ENCODE assay signal across 1 cellular context in the genomic region with DNA sequence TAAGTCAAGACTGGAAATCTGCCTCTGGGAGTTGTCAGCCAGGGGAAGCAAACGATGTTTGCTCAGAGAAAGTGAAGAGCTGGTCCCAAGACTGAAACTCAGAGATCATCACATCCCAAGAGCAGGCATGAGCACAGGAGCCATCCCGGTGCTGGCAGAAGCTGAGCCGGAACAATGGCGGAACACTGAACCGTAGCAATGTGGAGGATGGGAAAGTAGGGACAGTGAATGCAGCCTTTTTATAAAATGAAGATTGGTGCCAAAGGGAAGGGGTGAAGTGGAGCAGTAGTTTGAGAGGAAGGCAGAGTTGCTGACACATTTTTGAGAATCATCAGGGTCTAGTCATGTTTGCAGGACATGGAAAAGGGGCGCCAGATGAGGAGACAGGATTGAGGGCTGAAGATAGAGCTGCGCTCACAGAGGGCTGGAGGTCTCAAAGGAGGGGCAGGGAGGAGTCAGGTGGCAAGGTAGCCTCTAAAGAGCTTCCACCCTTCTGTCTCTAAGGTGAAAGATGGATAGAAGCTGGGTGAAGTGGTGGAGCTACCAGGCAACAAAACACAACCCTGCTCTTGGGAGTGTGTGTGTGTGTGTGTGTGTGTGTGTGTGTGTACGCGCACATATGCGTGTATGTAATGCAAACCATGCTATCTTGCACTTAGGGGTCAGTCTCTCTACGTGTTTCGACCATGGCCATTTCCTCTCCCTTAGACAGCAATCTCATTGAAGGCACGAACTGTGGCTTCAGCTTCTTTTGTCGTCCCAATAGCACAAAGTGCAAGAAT.
A peak's percentile ranks its signal among the peaks of the same experiment; 100 is the strongest.
TF ChIP-seq lines count a peak whose summit lies in the region.

No MANE protein-coding gene starts in this region.

TF ChIP-seq in HEK293, 187 proteins besides CTCF, POLR2A, EP300 and RAD21 (continued from another document):
- TF ChIP-seq GFI1B (tag by site-specific recombination; IDR thresholded peaks at IDR 0.05) (no peak), ZBTB48 (tag by site-specific recombination; IDR thresholded peaks at IDR 0.05) (peak; percentile 58; the same call in 1 of the 2 replicates)
